Comparison of ENCODE assay signal across 16 cellular contexts in the genomic region with DNA sequence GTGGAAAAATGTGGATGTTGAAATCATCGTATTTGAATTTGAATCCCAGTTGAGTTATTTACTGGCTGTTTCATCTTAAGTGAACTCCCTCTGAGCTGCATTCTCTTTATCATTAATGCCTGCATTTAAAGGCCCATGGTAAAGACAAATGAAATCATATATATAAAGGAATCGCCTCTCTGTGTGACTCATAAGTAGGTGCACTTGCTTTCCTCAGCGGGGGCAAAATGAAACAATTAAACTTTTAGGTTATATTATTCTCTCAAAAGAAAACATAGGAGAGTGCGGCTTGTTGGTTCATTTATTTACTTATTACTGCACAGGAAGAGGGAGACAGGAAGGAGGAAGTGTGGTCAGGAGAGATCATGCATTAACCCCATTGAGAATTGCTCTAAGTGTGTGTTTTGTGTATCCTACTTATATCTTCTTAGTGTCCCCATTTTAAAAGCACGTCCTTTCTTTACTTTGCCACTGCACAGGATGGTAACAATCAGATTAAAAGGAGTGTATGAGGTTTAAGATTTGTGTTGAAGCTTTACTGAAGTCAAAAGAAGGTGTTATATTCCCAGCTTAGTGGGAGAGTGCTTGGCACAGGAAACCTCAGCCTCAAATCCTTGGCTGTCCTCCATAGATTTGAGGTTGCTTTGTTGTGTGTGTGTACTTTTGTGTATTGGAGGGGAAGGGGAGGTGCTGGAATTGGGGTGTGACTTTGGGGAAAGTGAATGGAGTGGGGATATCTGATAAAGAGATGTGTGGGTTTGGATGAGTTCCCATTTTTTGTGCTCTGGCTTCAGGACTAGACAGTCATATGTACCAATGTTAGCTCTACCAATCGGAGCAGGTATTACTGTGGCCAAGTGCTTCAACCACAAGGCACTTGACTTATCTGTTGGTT.
DNase-seq lines count a peak whose midpoint lies in the region; ATAC-seq and TF ChIP-seq lines count a peak whose summit lies in the region.
"Had no signal": no experiment of that assay in that cellular context is flagged by ENCODE, and none has a peak within 500 bp of the region (broad histone marks: within the 10 kb centered on the region; RNA-seq: fewer than 3 reads in every experiment).

No MANE protein-coding gene starts in this region.

- H3K36me3 ChIP-seq in tibial artery = no peaks in the 10 kb centered on the region
- H3K36me3 ChIP-seq: left lung, right lobe of liver had no signal

- TF ChIP-seq CTCF in GM20000 (IDR thresholded peaks at IDR 0.05; ENCODE audit: extremely low read depth, missing control alignments) = no peak
- no peak for TF ChIP-seq CTCF in tibial artery (IDR thresholded peaks at IDR 0.05)

- CTCF ChIA-PET in T-cell (lab: Charles Lee) = no interaction called here

- peaks cover 0 to 7% of the 10 kb centered on the region in 2 donors for H3K27me3 Mint-ChIP-seq in T-cell
- H3K27me3 Mint-ChIP-seq in stimulated activated naive CD8-positive, alpha-beta T cell treated with anti-CD3 and anti-CD28 coated beads, Interleukin-15, amount 100 ng/mL, for 72 hours = no peaks in the 10 kb centered on the region
- H3K27me3 Mint-ChIP-seq: brain had no signal

- H3K27ac ChIP-seq in right cardiac atrium (ENCODE audit: low read length) = no peak overlapping the region
- no peak overlapping the region for H3K27ac ChIP-seq in tibial artery
- H3K27ac ChIP-seq: C4-2B, left lung, right lobe of liver had no signal

- H3K9me3 Mint-ChIP-seq in T-cell = peaks cover 0 to 15% (median 9%) of the 10 kb centered on the region in 3 donors
- H3K9me3 Mint-ChIP-seq in stimulated activated naive CD8-positive, alpha-beta T cell treated with anti-CD3 and anti-CD28 coated beads, Interleukin-15, amount 100 ng/mL, for 72 hours = peaks cover 18 to 34% of the 10 kb centered on the region in 2 donors

- peak overlapping the region; percentile 85 to 86 for H3K27ac Mint-ChIP-seq in T-cell
- H3K27ac Mint-ChIP-seq in stimulated activated naive CD8-positive, alpha-beta T cell treated with anti-CD3 and anti-CD28 coated beads, Interleukin-15, amount 100 ng/mL, for 72 hours = peak overlapping the region; percentile 78 to 96
- H3K27ac Mint-ChIP-seq: brain had no signal

- peak; percentile 40 to 79 for ATAC-seq in right cardiac atrium
- peak in 1 of 4 experiments; percentile 46 for ATAC-seq in T-cell (replicated peaks in 1 of 4)
- peak; percentile 24 for ATAC-seq in stimulated activated naive CD8-positive, alpha-beta T cell treated with anti-CD3 and anti-CD28 coated beads, Interleukin-15, amount 100 ng/mL, for 72 hours
- ATAC-seq: left lung, Right ventricle myocardium inferior had no signal

- H3K9me3 ChIP-seq in right cardiac atrium (ENCODE audit: control insufficient read depth, low read length) (no peaks in the 10 kb centered on the region), tibial artery (no peaks in the 10 kb centered on the region)
- H3K9me3 ChIP-seq: left lung, right lobe of liver had no signal

- H3K27me3 ChIP-seq in right cardiac atrium (ENCODE audit: control insufficient read depth, insufficient read depth) (no peaks in the 10 kb centered on the region), tibial artery (no peaks in the 10 kb centered on the region)
- H3K27me3 ChIP-seq: left lung, right lobe of liver had no signal

- peak overlapping the region; percentile 28 to 64 (median 37) for H3K4me3 Mint-ChIP-seq in T-cell
- peak overlapping the region; percentile 27 to 58 for H3K4me3 Mint-ChIP-seq in stimulated activated naive CD8-positive, alpha-beta T cell treated with anti-CD3 and anti-CD28 coated beads, Interleukin-15, amount 100 ng/mL, for 72 hours
- H3K4me3 Mint-ChIP-seq: brain had no signal

- H3K4me3 ChIP-seq in right cardiac atrium (ENCODE audit: low read length) (no peak overlapping the region), tibial artery (no peak overlapping the region)
- H3K4me3 ChIP-seq: left lung, right lobe of liver had no signal

- H3K4me1 Mint-ChIP-seq in T-cell = peaks cover 32 to 35% (median 34%) of the 10 kb centered on the region in 3 donors
- H3K4me1 Mint-ChIP-seq in stimulated activated naive CD8-positive, alpha-beta T cell treated with anti-CD3 and anti-CD28 coated beads, Interleukin-15, amount 100 ng/mL, for 72 hours = peaks cover 32% of the 10 kb centered on the region

- POLR2A ChIA-PET in T-cell (lab: Charles Lee) = no interaction called here

- H3K4me1 ChIP-seq in right cardiac atrium (ENCODE audit: control insufficient read depth, insufficient read depth, low read length) (no peaks in the 10 kb centered on the region), tibial artery (peaks cover 0 to 5% (median 0%) of the 10 kb centered on the region in 4 donors)
- H3K4me1 ChIP-seq: left lung, right lobe of liver had no signal

- 62% methylated on average over 6 of the region's 6 CpGs for WGBS in right cardiac atrium

- H3K36me3 Mint-ChIP-seq in T-cell = no peaks in the 10 kb centered on the region
- H3K36me3 Mint-ChIP-seq: brain had no signal

- DNase-seq in right cardiac atrium = no peak
- no peak for DNase-seq in cardiac septum (ENCODE audit: low spot score)
- no peak for DNase-seq in T-cell
- DNase-seq in dermis microvascular lymphatic vessel endothelial cell (ENCODE audit: low read depth in 2 of 2) = peak; percentile 52 to 93
- no peak for DNase-seq in stimulated activated naive CD8-positive, alpha-beta T cell treated with anti-CD3 and anti-CD28 coated beads, Interleukin-15, amount 100 ng/mL, for 72 hours
- DNase-seq in stimulated activated CD4-positive, alpha-beta T cell treated with anti-CD3 and anti-CD28 coated beads, Interleukin-12 subunit alpha, Interleukin-12 subunit beta, amount 100 ng/mL, for 4 hours = no peak
- DNase-seq in GM20000 (ENCODE audit: low spot score) = no peak
- DNase-seq in tibial artery = no peak
- DNase-seq: activated CD4-positive, alpha-beta T cell treated with anti-CD3 and anti-CD28 coated beads, Interleukin-2, amount 50 U/mL, for 1 hour; foreskin melanocyte; left lung; NCI-H2227 treated with DMSO at 0.1 percent for 48 hours; right lobe of liver had no signal

- intact Hi-C loops in right cardiac atrium (cut with DNase I) = no loop called here
- intact Hi-C loops in cardiac septum (cut with DNase I) = no loop called here
- intact Hi-C loops in tibial artery (cut with DNase I; ENCODE audit: low total_unique reads) = no loop called here

Comparison
In these comparisons a context has a peak if more than half of its experiments do, and no peak if none do; other contexts are left out.
1. DNase-seq: peak in dermis microvascular lymphatic vessel endothelial cell (2 of 2); none in right cardiac atrium (0 of 3), cardiac septum (single experiment), T-cell (0 of 34), stimulated activated naive CD8-positive, alpha-beta T cell treated with anti-CD3 and anti-CD28 coated beads, Interleukin-15, amount 100 ng/mL, for 72 hours (0 of 2), stimulated activated CD4-positive, alpha-beta T cell treated with anti-CD3 and anti-CD28 coated beads, Interleukin-12 subunit alpha, Interleukin-12 subunit beta, amount 100 ng/mL, for 4 hours (single experiment), GM20000 (single experiment) and tibial artery (0 of 2).